ENCODE assay signal across 8 cellular contexts in genomic region chr1:191572479-191572878, GRCh38.
"Had no signal": no experiment of that assay in that cellular context is flagged by ENCODE, and none has a peak within 500 bp of the region (broad histone marks: within the 10 kb centered on the region; RNA-seq: fewer than 3 reads in every experiment).

No MANE protein-coding gene starts in this region.

- H3K4me3 ChIP-seq: GM23248, HAP-1 had no signal

- ATAC-seq: HCT116, HepG2 had no signal

- H3K27ac ChIP-seq: GM23248, HL-60 had no signal

- H3K9me3 ChIP-seq: HAP-1 had no signal

- H3K9ac ChIP-seq: GM23248 had no signal

- DNase-seq: GM23248, GOT3, H7, HFFc6 had no signal

- H3K36me3 ChIP-seq: HAP-1 had no signal

- H2AFZ ChIP-seq: GM23248 had no signal

- FAIRE-seq: HepG2 had no signal

- H3K4me1 ChIP-seq: HAP-1 had no signal
